In the genomic region with DNA sequence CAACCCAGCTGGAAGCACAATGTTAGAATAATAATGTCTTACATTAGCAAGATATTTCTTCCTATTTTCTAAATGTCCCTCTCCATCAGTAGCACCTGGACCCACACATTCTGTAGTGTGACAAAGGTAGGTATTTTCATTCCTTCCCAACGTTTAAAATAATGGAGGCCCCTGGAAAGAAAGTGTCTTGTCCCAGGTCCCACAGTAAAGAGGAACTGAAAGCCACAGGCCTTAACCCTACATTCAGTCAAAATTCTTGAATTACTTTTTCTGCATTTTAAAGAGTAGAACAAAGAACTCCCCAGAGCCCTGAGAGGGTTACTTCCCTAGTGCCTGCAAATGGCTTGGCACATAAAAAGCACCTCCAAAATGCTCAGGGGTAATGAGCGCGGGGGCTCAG, we compare ENCODE assay signal across 18 cellular contexts. TPM values are rescaled to one million over a fixed set of nuclear protein-coding genes. Genes with fewer than 3 reads are reported as not detected.
DNase-seq lines count a peak whose midpoint lies in the region; ATAC-seq and TF ChIP-seq lines count a peak whose summit lies in the region.
"Had no signal": no experiment of that assay in that cellular context is flagged by ENCODE, and none has a peak within 500 bp of the region (broad histone marks: within the 10 kb centered on the region; RNA-seq: fewer than 3 reads in every experiment).

No MANE protein-coding gene starts in this region.

- H3K27ac ChIP-seq in neuronal stem cell (replicated peaks; ENCODE audit: low read length) (no peak overlapping the region), spleen (no peak overlapping the region), hepatocyte (no peak overlapping the region)
- H3K27ac ChIP-seq: HL-60, tibial nerve had no signal

- no peak overlapping the region for H3K9ac ChIP-seq in neuronal stem cell (ENCODE audit: low read depth, low read length, poor library complexity)

- no peak overlapping the region for H4K91ac ChIP-seq in neuronal stem cell (ENCODE audit: low read depth, low read length, poor library complexity)

- H3K4me1 ChIP-seq in neuronal stem cell (ENCODE audit: control insufficient read depth in 2 of 2, insufficient read depth in 1 of 2, low read depth in 1 of 2, low read length in 2 of 2) (peaks cover 15 to 44% of the 10 kb centered on the region in 2 donors), spleen (no peaks in the 10 kb centered on the region), hepatocyte (ENCODE audit: insufficient read depth) (no peaks in the 10 kb centered on the region)

- H3K79me2 ChIP-seq in hepatocyte, result no peaks in the 10 kb centered on the region

- H3K9me3 ChIP-seq in neuronal stem cell (replicated peaks in 1 of 2; ENCODE audit: control insufficient read depth in 2 of 2, insufficient read depth in 1 of 2, low read depth in 1 of 2, low read length in 2 of 2) (no peaks in the 10 kb centered on the region), spleen (no peaks in the 10 kb centered on the region), hepatocyte (ENCODE audit: low read depth) (no peaks in the 10 kb centered on the region)
- H3K9me3 ChIP-seq: tibial nerve had no signal

- H3K36me3 ChIP-seq in neuronal stem cell (replicated peaks in 1 of 2; ENCODE audit: control insufficient read depth in 2 of 2, insufficient read depth in 2 of 2, low read length in 2 of 2), result no peaks in the 10 kb centered on the region
- H3K36me3 ChIP-seq in spleen, result no peaks in the 10 kb centered on the region
- H3K36me3 ChIP-seq in hepatocyte (replicated peaks; ENCODE audit: insufficient read depth, low read depth), result no peaks in the 10 kb centered on the region
- H3K36me3 ChIP-seq: tibial nerve had no signal

- H3K4me3 ChIP-seq in neuronal stem cell (ENCODE audit: low read length in 2 of 2) (no peak overlapping the region), spleen (no peak overlapping the region), hepatocyte (no peak overlapping the region)
- H3K4me3 ChIP-seq: tibial nerve had no signal

- no peaks in the 10 kb centered on the region for H3K79me1 ChIP-seq in neuronal stem cell (ENCODE audit: low read depth, low read length)

- no peak overlapping the region for H3K23ac ChIP-seq in neuronal stem cell (ENCODE audit: low read depth, low read length, poor library complexity)

- no peaks in the 10 kb centered on the region for H3K27me3 ChIP-seq in neuronal stem cell (ENCODE audit: control insufficient read depth in 3 of 3, insufficient read depth in 3 of 3, low read depth in 1 of 3, low read length in 3 of 3)
- peaks cover 0 to 11% (median 0%) of the 10 kb centered on the region in 7 donors for H3K27me3 ChIP-seq in spleen (replicated peaks in 1 of 7)
- H3K27me3 ChIP-seq in hepatocyte, result peaks cover 18% of the 10 kb centered on the region
- H3K27me3 ChIP-seq: tibial nerve had no signal

- ATAC-seq in GM19025 (IDR thresholded peaks at IDR 0.05; ENCODE audit: low read depth, unreplicated experiment) (peak; percentile 77), GM21825 (IDR thresholded peaks at IDR 0.05; ENCODE audit: unreplicated experiment) (peak; percentile 80), HG03280 (IDR thresholded peaks at IDR 0.05; ENCODE audit: unreplicated experiment) (peak; percentile 54)
- ATAC-seq: left colon had no signal

- no peak overlapping the region for H3K14ac ChIP-seq in neuronal stem cell (ENCODE audit: low read length)

- H2BK5ac ChIP-seq in neuronal stem cell (ENCODE audit: low read length), result no peak overlapping the region

- H4K8ac ChIP-seq in neuronal stem cell (ENCODE audit: low read depth, low read length), result no peak overlapping the region

- no peak overlapping the region for H2BK120ac ChIP-seq in neuronal stem cell (ENCODE audit: low read depth, low read length)

- TF ChIP-seq POLR2A in spleen (IDR thresholded peaks at IDR 0.05), result no peak

- peak overlapping the region; percentile 8 for H2AFZ ChIP-seq in neuronal stem cell (ENCODE audit: low read length)
- H2AFZ ChIP-seq in hepatocyte, result no peak overlapping the region

- intact Hi-C loops in spleen (cut with DNase I; ENCODE audit: low total_unique reads), result no loop called here

- H2BK15ac ChIP-seq in neuronal stem cell (ENCODE audit: low read length), result no peak overlapping the region

- no peak overlapping the region for H3K18ac ChIP-seq in neuronal stem cell (ENCODE audit: low read length)

- no peak overlapping the region for H2BK12ac ChIP-seq in neuronal stem cell (ENCODE audit: low read length)

- DNase-seq in neuronal stem cell (ENCODE audit: low spot score), result no peak
- no peak for DNase-seq in spleen
- DNase-seq in hippocampal formation (lab: John Stamatoyannopoulos, UW), result no peak
- DNase-seq in AG20443 (ENCODE audit: low spot score), result no peak
- no peak for DNase-seq in hepatocyte (ENCODE audit: low spot score)
- DNase-seq: activated CD4-positive, alpha-beta memory T cell treated with anti-CD3 and anti-CD28 coated beads for 36 hours; CD4-positive, alpha-beta memory T cell; left colon; MM.1S; NCI-H345; nephron progenitor cell; small intestine had no signal

- H3K9me2 ChIP-seq in hepatocyte (replicated peaks; ENCODE audit: insufficient read depth), result no peaks in the 10 kb centered on the region

- no peak overlapping the region for H2AK5ac ChIP-seq in neuronal stem cell (ENCODE audit: low read depth, low read length)

- no peak for TF ChIP-seq CTCF in spleen (IDR thresholded peaks at IDR 0.05 in 8 of 11, conservative IDR thresholded peaks at IDR 0.05 in 3 of 11)
- no peak for TF ChIP-seq CTCF in hepatocyte (IDR thresholded peaks at IDR 0.05; ENCODE audit: poor library complexity)

- no CpG with 5 or more reads among the region's 3 CpGs for WGBS in neuronal stem cell (ENCODE audit: extremely low coverage in 2 of 2, insufficient read length in 2 of 2, insufficient replicate concordance in 1 of 2), 2 donors
- 33 to 57% (median 50%) methylated on average over 3 of the region's 3 CpGs for WGBS in spleen, 5 donors
- WGBS in hepatocyte (ENCODE audit: low lambda C conversion rate, missing lambda C conversion rate), result 75% methylated on average over 3 of the region's 3 CpGs

- no peak overlapping the region for H3K4ac ChIP-seq in neuronal stem cell (ENCODE audit: low read length)

- no peaks in the 10 kb centered on the region for H4K20me1 ChIP-seq in hepatocyte (ENCODE audit: insufficient read depth, poor library complexity, severe bottlenecking)

- H3K4me2 ChIP-seq in neuronal stem cell (ENCODE audit: insufficient read depth, low read length, poor library complexity, severe bottlenecking) (no peak overlapping the region), hepatocyte (no peak overlapping the region)

RNA-seq across cellular contexts. Expression of gene OPCML, which starts 26.3 kb away (rescaled TPM):
- polyA plus RNA-seq in neuronal stem cell (2013, experiment 1 of 2), result 0.26 TPM
- polyA plus RNA-seq in neuronal stem cell (2013, experiment 2 of 2), result 0.21 TPM
- total RNA-seq in spleen, result 10 to 100 TPM in 1 of 7 donors, 1 to 10 TPM in 6; 1.9 to 10.7 (median 4.4) TPM
- under 1 TPM; 0.09 to 0.90 (median 0.24) TPM for polyA plus RNA-seq in spleen
- 0.37 and 0.76 TPM in 2 replicates for total RNA-seq in hepatocyte
- 0.98 TPM in 1 of 2 replicates, not detected in the other for polyA plus RNA-seq in hepatocyte
- total RNA-seq: activated CD4-positive, alpha-beta memory T cell treated with anti-CD3 and anti-CD28 coated beads for 36 hours; bronchial epithelial cell; CD4-positive, alpha-beta memory T cell had no signal
- polyA plus RNA-seq: CD4-positive, alpha-beta memory T cell had no signal
